ENCODE assay signal across 2 cellular contexts in the genomic region with DNA sequence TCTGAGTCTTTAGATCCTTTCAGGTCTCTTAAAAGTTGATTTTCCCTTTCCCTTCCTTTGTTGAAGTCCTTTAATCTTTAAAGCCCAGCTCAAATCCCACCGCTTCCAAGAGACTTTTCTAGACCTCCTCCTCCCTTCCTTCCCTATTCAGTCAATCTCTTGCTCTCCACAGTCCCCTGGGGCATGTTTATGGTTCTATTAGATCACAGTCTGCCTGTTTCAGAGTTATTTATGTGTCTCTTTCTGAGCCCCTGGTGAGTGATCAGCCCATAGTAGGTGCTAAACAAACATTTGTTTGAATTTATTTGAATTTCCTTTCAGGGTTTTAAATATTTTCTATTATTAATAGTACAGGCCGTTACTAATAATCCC.
A peak's percentile ranks its signal among the peaks of the same experiment; 100 is the strongest.
TF ChIP-seq lines count a peak whose summit lies in the region.

No MANE protein-coding gene starts in this region.

TF ChIP-seq in HEK293, 187 proteins besides CTCF, POLR2A, EP300 and RAD21:
- TF ChIP-seq ZIC2 (tag by site-specific recombination; IDR thresholded peaks at IDR 0.05) (peak; percentile 24), ZBTB17 (tag by site-specific recombination; IDR thresholded peaks at IDR 0.05) (0 out of 2 replicates have a peak, but pooled peaks have one; percentile 38), ZXDB (tag by site-specific recombination; IDR thresholded peaks at IDR 0.05) (no peak), ZNF664 (tag by site-specific recombination; IDR thresholded peaks at IDR 0.05) (peak; percentile 38; the same call in 1 of the 2 replicates)
- TF ChIP-seq, protein P1, sequence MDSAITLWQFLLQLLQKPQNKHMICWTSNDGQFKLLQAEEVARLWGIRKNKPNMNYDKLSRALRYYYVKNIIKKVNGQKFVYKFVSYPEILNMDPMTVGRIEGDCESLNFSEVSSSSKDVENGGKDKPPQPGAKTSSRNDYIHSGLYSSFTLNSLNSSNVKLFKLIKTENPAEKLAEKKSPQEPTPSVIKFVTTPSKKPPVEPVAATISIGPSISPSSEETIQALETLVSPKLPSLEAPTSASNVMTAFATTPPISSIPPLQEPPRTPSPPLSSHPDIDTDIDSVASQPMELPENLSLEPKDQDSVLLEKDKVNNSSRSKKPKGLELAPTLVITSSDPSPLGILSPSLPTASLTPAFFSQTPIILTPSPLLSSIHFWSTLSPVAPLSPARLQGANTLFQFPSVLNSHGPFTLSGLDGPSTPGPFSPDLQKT (IDR thresholded peaks at IDR 0.05; ENCODE audit: borderline replicate concordance, low read depth, low read length), result no peak
TF ChIP-seq in HEK293: peak in this region for 3.

TF ChIP-seq in HepG2, 621 proteins besides CTCF, POLR2A, EP300 and RAD21:
- no peak for TF ChIP-seq ETV6 (CRISPR knock-in tag; conservative IDR thresholded peaks at IDR 0.05)
- no peak for TF ChIP-seq RBFOX2 (IDR thresholded peaks at IDR 0.05; ENCODE audit: low read depth, low read length)
